In genomic region chr18:8685141-8685913, GRCh38 we compare ENCODE assay signal across 10 cellular contexts. TPM values are rescaled to one million over a fixed set of nuclear protein-coding genes. Genes with fewer than 3 reads are reported as not detected.
DNase-seq lines count a peak whose midpoint lies in the region; ATAC-seq and TF ChIP-seq lines count a peak whose summit lies in the region.
"Had no signal": no experiment of that assay in that cellular context is flagged by ENCODE, and none has a peak within 500 bp of the region (broad histone marks: within the 10 kb centered on the region; RNA-seq: fewer than 3 reads in every experiment).

No MANE protein-coding gene starts in this region.

- no peaks in the 10 kb centered on the region for H3K9me3 ChIP-seq in aorta (ENCODE audit: control insufficient read depth, low read length)

- intact Hi-C loops in left ventricle myocardium superior (cut with micrococcal nuclease): no loop called here
- intact Hi-C loops in posterior vena cava (cut with DNase I): no loop called here
- intact Hi-C loops in aorta (cut with DNase I): no loop called here

- 57 to 61% methylated on average over 13 of the region's 13 CpGs for WGBS in aorta, 2 donors

- H3K36me3 ChIP-seq in aorta (ENCODE audit: control insufficient read depth in 1 of 2, insufficient read depth in 2 of 2, low read length in 1 of 2): no peaks in the 10 kb centered on the region

- no peak for TF ChIP-seq CTCF in astrocyte of the cerebellum (IDR thresholded peaks at IDR 0.05; ENCODE audit: low read depth, low read length, missing control alignments)

- no peaks in the 10 kb centered on the region for H3K27me3 ChIP-seq in aorta (ENCODE audit: control insufficient read depth in 1 of 2, insufficient read depth in 2 of 2, low read length in 1 of 2)

- H3K4me1 ChIP-seq in aorta (ENCODE audit: control insufficient read depth in 1 of 2, insufficient read depth in 2 of 2, low read length in 2 of 2): no peaks in the 10 kb centered on the region

- no peak for ATAC-seq in left ventricle myocardium superior
- no peak for ATAC-seq in aorta (ENCODE audit: low FRiP score)
- ATAC-seq: activated T-cell treated with anti-CD3 and anti-CD28 coated beads, Interleukin-2, amount 50 U/mL, for 72 hours had no signal

- in situ Hi-C loops in astrocyte of the cerebellum (cut with HindIII; ENCODE audit: low sequenced_read_pairs): no loop called here

- no peak overlapping the region for H3K27ac ChIP-seq in aorta (ENCODE audit: low read depth in 1 of 2, low read length in 2 of 2)

- no peak overlapping the region for H3K4me3 ChIP-seq in astrocyte of the cerebellum (ENCODE audit: low read depth, low read length)
- H3K4me3 ChIP-seq in aorta (ENCODE audit: low read length in 2 of 2): no peak overlapping the region

- peak; percentile 85 for DNase-seq in AG20443 (ENCODE audit: low spot score)
- peak; percentile 63 for DNase-seq in NCI-H1694 (lab: John Stamatoyannopoulos, UW)
- peak; percentile 59 for DNase-seq in astrocyte of the cerebellum (ENCODE audit: low read depth)
- DNase-seq in iPS-NIHi7 (ENCODE audit: extremely low spot score): peak; percentile 23
- no peak for DNase-seq in activated CD4-positive, alpha-beta T cell treated with anti-CD3 and anti-CD28 coated beads for 4 hours
- DNase-seq in left ventricle myocardium superior: no peak
- DNase-seq in posterior vena cava (ENCODE audit: low spot score): no peak
- no peak for DNase-seq in aorta
- DNase-seq: activated T-cell treated with anti-CD3 and anti-CD28 coated beads, Interleukin-2, amount 50 U/mL, for 72 hours; SHP77 had no signal

RNA-seq across cellular contexts. Expression of gene MTCL1, which starts 20.0 kb away (rescaled TPM):
- total RNA-seq in left ventricle myocardium superior: 6.7 TPM
- 10 to 100 TPM in 1 of 2 donors, 1 to 10 TPM in 1; 7.4 to 17.2 TPM for total RNA-seq in posterior vena cava
- 10 to 100 TPM; 10.5 to 14.2 TPM for total RNA-seq in aorta
- polyA plus RNA-seq in aorta: 1 to 10 TPM in 1 of 2 donors, under 1 TPM in 1; 0.75 to 1.9 TPM

Comparison
In these comparisons a context has a peak if more than half of its experiments do, and no peak if none do; other contexts are left out.
1. DNase-seq: peak in AG20443 (single experiment), NCI-H1694 (single experiment), astrocyte of the cerebellum (single experiment) and iPS-NIHi7 (single experiment); none in activated CD4-positive, alpha-beta T cell treated with anti-CD3 and anti-CD28 coated beads for 4 hours (0 of 2), left ventricle myocardium superior (single experiment), posterior vena cava (single experiment) and aorta (0 of 2).